Comparison of ENCODE assay signal across 19 cellular contexts in genomic region chr2:79200762-79201161, GRCh38.
"Had no signal": no experiment of that assay in that cellular context is flagged by ENCODE, and none has a peak within 500 bp of the region (broad histone marks: within the 10 kb centered on the region; RNA-seq: fewer than 3 reads in every experiment).

No MANE protein-coding gene starts in this region.

- H3K36me3 ChIP-seq: breast epithelium had no signal

- ATAC-seq: activated CD8-positive, alpha-beta memory T cell treated with anti-CD3 and anti-CD28 coated beads, Interleukin-2, amount 10 ng/mL, durations not matched to agents 7 days and 5 days; PC-3 had no signal

- DNase-seq: activated CD4-positive, alpha-beta T cell treated with anti-CD3 and anti-CD28 coated beads, Interleukin-2, amount 10 ng/mL, durations not matched to agents 24 days and 14 days; activated CD4-positive, alpha-beta T cell treated with anti-CD3 and anti-CD28 coated beads, Interleukin-2, amount 50 U/mL, for 48 hours; activated CD4-positive, CD25-positive, alpha-beta regulatory T cell treated with anti-CD3 and anti-CD28 coated beads, Interleukin-2, amount 50 U/mL, for 72 hours; activated CD8-positive, alpha-beta memory T cell treated with anti-CD3 and anti-CD28 coated beads, Interleukin-2, amount 10 ng/mL, durations not matched to agents 7 days and 5 days; activated effector memory CD4-positive, alpha-beta T cell treated with Interleukin-2 at 50 U/mL for 16 hours; activated naive CD4-positive, alpha-beta T cell; activated T-cell treated with anti-CD3 and anti-CD28 coated beads, Interleukin-2, amount 50 U/mL, for 24 hours; aorta; caudate nucleus; MV-4-11; NCI-H1092 treated with DMSO at 0.1 percent for 48 hours; NCI-H1417 treated with DMSO at 0.1 percent for 48 hours; NCI-H187; NCI-H2081; NCI-H510A treated with DMSO at 0.1 percent for 48 hours; NCI-H69; PC-3; SHP77 had no signal

- H3K4me3 ChIP-seq: breast epithelium had no signal

- H3K9me3 ChIP-seq: breast epithelium had no signal

- H3K27ac ChIP-seq: breast epithelium had no signal

- H3K4me1 ChIP-seq: breast epithelium had no signal

- H3K27me3 ChIP-seq: breast epithelium had no signal
